In the genomic region with DNA sequence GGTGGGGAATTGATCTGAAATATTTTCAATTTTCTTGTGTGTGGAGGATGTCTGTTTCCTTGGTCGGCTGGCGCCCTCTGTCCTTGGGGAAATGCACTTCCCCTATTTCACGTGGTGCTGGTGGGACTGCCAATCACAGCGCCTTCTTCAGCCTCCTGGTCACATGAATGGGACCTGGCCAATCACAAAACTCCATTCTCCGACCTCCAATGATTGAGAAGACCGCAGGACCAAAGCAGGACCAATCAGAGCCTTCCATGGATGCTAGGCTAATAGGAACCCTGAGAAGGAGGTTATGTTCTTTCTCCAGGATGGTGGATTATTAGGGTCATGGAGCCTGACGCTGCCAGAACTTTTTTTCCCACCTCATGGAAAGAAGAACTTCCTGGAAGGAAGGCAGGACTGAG, we compare ENCODE assay signal across 9 cellular contexts.
DNase-seq lines count a peak whose midpoint lies in the region; ATAC-seq and TF ChIP-seq lines count a peak whose summit lies in the region.
"Had no signal": no experiment of that assay in that cellular context is flagged by ENCODE, and none has a peak within 500 bp of the region (broad histone marks: within the 10 kb centered on the region; RNA-seq: fewer than 3 reads in every experiment).

No MANE protein-coding gene starts in this region.

- H3K4me1 ChIP-seq in aorta (ENCODE audit: control insufficient read depth in 1 of 2, insufficient read depth in 2 of 2, low read length in 2 of 2): no peaks in the 10 kb centered on the region

- H3K27ac Mint-ChIP-seq in Calu3 (ENCODE audit: unreplicated experiment): peak overlapping the region; percentile 27
- H3K27ac Mint-ChIP-seq: activated T-cell treated with anti-CD3 and anti-CD28 coated beads, Interleukin-2, amount 50 U/mL, for 24 hours had no signal

- ATAC-seq in GM21529 (IDR thresholded peaks at IDR 0.05; ENCODE audit: unreplicated experiment) (no peak), aorta (ENCODE audit: low FRiP score) (no peak), GM21447 (IDR thresholded peaks at IDR 0.05; ENCODE audit: unreplicated experiment) (no peak), Right ventricle myocardium inferior (no peak)

- CTCF ChIA-PET in Calu3 (lab: Charles Lee): interaction anchor here (0.9 kb wide), 1 partner anchor 17 kb away, joined by 3 read pairs; no protein-coding TSS in a partner anchor

- no peaks in the 10 kb centered on the region for H3K9me3 ChIP-seq in aorta (ENCODE audit: control insufficient read depth, low read length)

- no peak overlapping the region for H3K4me3 ChIP-seq in aorta (ENCODE audit: low read length in 2 of 2)

- DNase-seq in Calu3 (peak; percentile 69), HS-27A (ENCODE audit: low read depth) (peak; percentile 24), SW480 (ENCODE audit: low spot score) (peak; percentile 89), kidney tubule cell (ENCODE audit: low spot score) (peak; percentile 72), aorta (no peak), Right ventricle myocardium inferior (ENCODE audit: missing footprints) (no peak)
- DNase-seq: activated T-cell treated with anti-CD3 and anti-CD28 coated beads, Interleukin-2, amount 50 U/mL, for 24 hours had no signal

- WGBS in aorta, 2 donors: 66 to 68% methylated on average over 7 of the region's 7 CpGs

- no peak for TF ChIP-seq CTCF in Calu3 (IDR thresholded peaks at IDR 0.05; ENCODE audit: unreplicated experiment)

- H3K36me3 Mint-ChIP-seq in Calu3 (ENCODE audit: insufficient read depth, unreplicated experiment): peaks cover 9% of the 10 kb centered on the region

- H3K27ac ChIP-seq in aorta (ENCODE audit: low read depth in 1 of 2, low read length in 2 of 2): no peak overlapping the region

- H3K4me1 Mint-ChIP-seq in Calu3 (ENCODE audit: low read depth, unreplicated experiment): peaks cover 10% of the 10 kb centered on the region

- no TSS peak for BruUV-seq in Calu3 (replicated peaks; lab: Mats Ljungman, UMichigan)

- no peaks in the 10 kb centered on the region for H3K9me3 Mint-ChIP-seq in Calu3 (ENCODE audit: low read depth, unreplicated experiment)
- H3K9me3 Mint-ChIP-seq: activated T-cell treated with anti-CD3 and anti-CD28 coated beads, Interleukin-2, amount 50 U/mL, for 24 hours had no signal

- intact Hi-C loops in Calu3 (cut with micrococcal nuclease; ENCODE audit: unreplicated experiment) (loop anchor here (1.0 to 5.0 kb wide), 2 partner anchors 96 to 346 kb away; no protein-coding TSS in a partner anchor), aorta (cut with DNase I) (no loop called here), Right ventricle myocardium inferior (cut with DNase I) (no loop called here)

- peak overlapping the region; percentile 84 for H3K4me3 Mint-ChIP-seq in Calu3 (ENCODE audit: low read depth, unreplicated experiment)
- H3K4me3 Mint-ChIP-seq: activated T-cell treated with anti-CD3 and anti-CD28 coated beads, Interleukin-2, amount 50 U/mL, for 24 hours had no signal

- no peaks in the 10 kb centered on the region for H3K36me3 ChIP-seq in aorta (ENCODE audit: control insufficient read depth in 1 of 2, insufficient read depth in 2 of 2, low read length in 1 of 2)

- no peaks in the 10 kb centered on the region for H3K27me3 ChIP-seq in aorta (ENCODE audit: control insufficient read depth in 1 of 2, insufficient read depth in 2 of 2, low read length in 1 of 2)

- peaks cover 21% of the 10 kb centered on the region for H3K27me3 Mint-ChIP-seq in Calu3 (ENCODE audit: unreplicated experiment)

Comparison
In these comparisons a context has a peak if more than half of its experiments do, and no peak if none do; other contexts are left out.
1. DNase-seq: peak in Calu3 (single experiment), HS-27A (single experiment), SW480 (single experiment) and kidney tubule cell (single experiment); none in aorta (0 of 2) and Right ventricle myocardium inferior (single experiment).